Comparison of ENCODE assay signal across 17 cellular contexts in the genomic region with DNA sequence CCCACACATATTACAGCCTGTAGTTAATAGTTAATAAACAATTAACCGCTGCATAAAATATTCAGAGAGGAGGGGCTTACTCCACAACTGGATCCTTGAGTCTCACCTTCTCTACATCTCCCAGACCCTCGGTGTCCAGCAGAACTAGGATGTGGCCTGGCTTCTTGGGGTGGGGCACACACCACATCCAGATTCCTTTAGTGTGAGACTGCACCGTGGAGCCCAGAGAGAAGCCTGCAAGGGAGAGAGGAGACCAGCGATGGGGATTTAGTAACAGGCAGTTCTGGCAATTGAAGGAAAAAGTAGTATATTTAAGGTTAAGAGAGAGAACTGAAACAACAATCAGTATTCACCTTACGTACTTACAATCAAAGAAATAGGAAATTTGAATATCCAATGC. TPM values are rescaled to one million over a fixed set of nuclear protein-coding genes. Genes with fewer than 3 reads are reported as not detected.
DNase-seq lines count a peak whose midpoint lies in the region; ATAC-seq and TF ChIP-seq lines count a peak whose summit lies in the region.
"Had no signal": no experiment of that assay in that cellular context is flagged by ENCODE, and none has a peak within 500 bp of the region (broad histone marks: within the 10 kb centered on the region; RNA-seq: fewer than 3 reads in every experiment).

No MANE protein-coding gene starts in this region.

- peaks cover 47% of the 10 kb centered on the region for H3K4me1 Mint-ChIP-seq in activated CD4-positive, alpha-beta T cell treated with anti-CD3 and anti-CD28 coated beads, Interleukin-2, amount 10 ng/mL, durations not matched to agents 24 days and 14 days
- H3K4me1 Mint-ChIP-seq in activated T-helper 17 cell treated with anti-CD3 and anti-CD28 coated beads, Interleukin-2, amount 50 U/mL, for 72 hours: peaks cover 9% of the 10 kb centered on the region

- no peak for DNase-seq in activated CD4-positive, alpha-beta T cell treated with anti-CD3 and anti-CD28 coated beads, Interleukin-2, amount 10 ng/mL, durations not matched to agents 24 days and 14 days
- no peak for DNase-seq in activated CD4-positive, alpha-beta T cell treated with anti-CD3 and anti-CD28 coated beads, Interleukin-2, amount 50 U/mL, for 48 hours
- DNase-seq in EL: peak; percentile 51
- peak; percentile 28 for DNase-seq in myocyte (ENCODE audit: low read depth)
- DNase-seq in Right ventricle myocardium inferior (ENCODE audit: missing footprints): no peak
- DNase-seq in Peyer's patch: no peak
- DNase-seq: 8988T; DMS79 treated with DMSO at 0.1 percent for 48 hours; HFFc6; KG1; NCI-H1092; NCI-H2107; NCI-H69; NK-92 treated with Interleukin-12 subunit alpha and Interleukin-12 subunit beta, amount 100 ng/mL, for 24 hours had no signal

- peaks cover 0 to 13% (median 0%) of the 10 kb centered on the region in 4 donors for H3K4me1 ChIP-seq in Peyer's patch

- intact Hi-C loops in activated CD4-positive, alpha-beta T cell treated with anti-CD3 and anti-CD28 coated beads, Interleukin-2, amount 10 ng/mL, durations not matched to agents 24 days and 14 days (cut with micrococcal nuclease): no loop called here
- intact Hi-C loops in Right ventricle myocardium inferior (cut with DNase I): no loop called here

- TF ChIP-seq POLR2A in Peyer's patch (IDR thresholded peaks at IDR 0.05): no peak

- no peak overlapping the region for H3K27ac ChIP-seq in Peyer's patch
- H3K27ac ChIP-seq: BLaER1 treated with 17β-estradiol and CSF1 and Interleukin-3, amounts not matched to agents 10 nM and 100 nM had no signal

- no peak for ATAC-seq in activated T-helper 17 cell treated with anti-CD3 and anti-CD28 coated beads, Interleukin-2, amount 50 U/mL, for 72 hours (replicated peaks)
- ATAC-seq in Right ventricle myocardium inferior: no peak
- no peak for ATAC-seq in HG02763 (IDR thresholded peaks at IDR 0.05; ENCODE audit: unreplicated experiment)

- TF ChIP-seq CTCF in Peyer's patch (IDR thresholded peaks at IDR 0.05): no peak

- H3K27ac Mint-ChIP-seq in activated CD4-positive, alpha-beta T cell treated with anti-CD3 and anti-CD28 coated beads, Interleukin-2, amount 10 ng/mL, durations not matched to agents 24 days and 14 days: no peak overlapping the region
- H3K27ac Mint-ChIP-seq in activated T-helper 17 cell treated with anti-CD3 and anti-CD28 coated beads, Interleukin-2, amount 50 U/mL, for 72 hours: no peak overlapping the region
- H3K27ac Mint-ChIP-seq: HFFc6 had no signal

- H3K4me3 Mint-ChIP-seq in activated CD4-positive, alpha-beta T cell treated with anti-CD3 and anti-CD28 coated beads, Interleukin-2, amount 10 ng/mL, durations not matched to agents 24 days and 14 days: peak overlapping the region; percentile 18
- H3K4me3 Mint-ChIP-seq in activated T-helper 17 cell treated with anti-CD3 and anti-CD28 coated beads, Interleukin-2, amount 50 U/mL, for 72 hours: peak overlapping the region; percentile 96
- H3K4me3 Mint-ChIP-seq: HFFc6 had no signal

- peaks cover 69% of the 10 kb centered on the region for H3K36me3 Mint-ChIP-seq in activated CD4-positive, alpha-beta T cell treated with anti-CD3 and anti-CD28 coated beads, Interleukin-2, amount 10 ng/mL, durations not matched to agents 24 days and 14 days (ENCODE audit: low read depth)
- peaks cover 88% of the 10 kb centered on the region for H3K36me3 Mint-ChIP-seq in activated T-helper 17 cell treated with anti-CD3 and anti-CD28 coated beads, Interleukin-2, amount 50 U/mL, for 72 hours (ENCODE audit: low read depth)

- no peak overlapping the region for H3K4me3 ChIP-seq in Peyer's patch
- H3K4me3 ChIP-seq: BLaER1 treated with 17β-estradiol and CSF1 and Interleukin-3, amounts not matched to agents 10 nM and 100 nM had no signal

- H3K36me3 ChIP-seq in Peyer's patch: peaks cover 0 to 47% (median 0%) of the 10 kb centered on the region in 3 donors

- H3K27me3 ChIP-seq in Peyer's patch: no peaks in the 10 kb centered on the region
- H3K27me3 ChIP-seq: BLaER1 treated with 17β-estradiol and CSF1 and Interleukin-3, amounts not matched to agents 10 nM and 100 nM had no signal

- H3K9me3 ChIP-seq in Peyer's patch: no peaks in the 10 kb centered on the region
- H3K9me3 ChIP-seq: BLaER1 treated with 17β-estradiol and CSF1 and Interleukin-3, amounts not matched to agents 10 nM and 100 nM had no signal

- H3K9me3 Mint-ChIP-seq in activated CD4-positive, alpha-beta T cell treated with anti-CD3 and anti-CD28 coated beads, Interleukin-2, amount 10 ng/mL, durations not matched to agents 24 days and 14 days: no peaks in the 10 kb centered on the region
- no peaks in the 10 kb centered on the region for H3K9me3 Mint-ChIP-seq in activated T-helper 17 cell treated with anti-CD3 and anti-CD28 coated beads, Interleukin-2, amount 50 U/mL, for 72 hours
- H3K9me3 Mint-ChIP-seq: HFFc6 had no signal

- no peaks in the 10 kb centered on the region for H3K27me3 Mint-ChIP-seq in activated CD4-positive, alpha-beta T cell treated with anti-CD3 and anti-CD28 coated beads, Interleukin-2, amount 10 ng/mL, durations not matched to agents 24 days and 14 days
- no peaks in the 10 kb centered on the region for H3K27me3 Mint-ChIP-seq in activated T-helper 17 cell treated with anti-CD3 and anti-CD28 coated beads, Interleukin-2, amount 50 U/mL, for 72 hours

RNA-seq across cellular contexts. Expression of gene GBP1, which starts 4.9 kb away (rescaled TPM):
- total RNA-seq in activated CD4-positive, alpha-beta T cell treated with anti-CD3 and anti-CD28 coated beads, Interleukin-2, amount 10 ng/mL, durations not matched to agents 24 days and 14 days: 36.9 and 38.3 TPM in 2 replicates
- total RNA-seq in activated T-helper 17 cell treated with anti-CD3 and anti-CD28 coated beads, Interleukin-2, amount 50 U/mL, for 72 hours: 10 to 100 TPM; 56.7 to 83.7 TPM
- total RNA-seq in myocyte: 25.6 and 30.3 TPM in 2 replicates
- polyA plus RNA-seq in myocyte (2012): 16.7 TPM
- 8.3 TPM for total RNA-seq in Right ventricle myocardium inferior
- 10 to 100 TPM; 19.7 to 91.6 (median 26.9) TPM for total RNA-seq in Peyer's patch

RNA-seq across cellular contexts. Expression of gene GBP3, which starts 37.4 kb away (rescaled TPM):
- total RNA-seq in activated CD4-positive, alpha-beta T cell treated with anti-CD3 and anti-CD28 coated beads, Interleukin-2, amount 10 ng/mL, durations not matched to agents 24 days and 14 days: 7.1 and 8.1 TPM in 2 replicates
- total RNA-seq in activated T-helper 17 cell treated with anti-CD3 and anti-CD28 coated beads, Interleukin-2, amount 50 U/mL, for 72 hours: 1 to 10 TPM; 5.7 to 7.6 TPM
- total RNA-seq in myocyte: 20.5 and 26.9 TPM in 2 replicates
- polyA plus RNA-seq in myocyte (2012): 20.8 TPM
- total RNA-seq in Right ventricle myocardium inferior: 9.3 TPM
- total RNA-seq in Peyer's patch: 100 to 1,000 TPM in 2 of 4 donors, 10 to 100 TPM in 2; 47.0 to 180 (median 90.0) TPM

Comparison
In these comparisons a context has a peak if more than half of its experiments do, and no peak if none do; other contexts are left out.
1. DNase-seq: peak in EL (single experiment) and myocyte (single experiment); none in activated CD4-positive, alpha-beta T cell treated with anti-CD3 and anti-CD28 coated beads, Interleukin-2, amount 10 ng/mL, durations not matched to agents 24 days and 14 days (single experiment), activated CD4-positive, alpha-beta T cell treated with anti-CD3 and anti-CD28 coated beads, Interleukin-2, amount 50 U/mL, for 48 hours (0 of 2), Right ventricle myocardium inferior (single experiment) and Peyer's patch (0 of 3).